In the genomic region with DNA sequence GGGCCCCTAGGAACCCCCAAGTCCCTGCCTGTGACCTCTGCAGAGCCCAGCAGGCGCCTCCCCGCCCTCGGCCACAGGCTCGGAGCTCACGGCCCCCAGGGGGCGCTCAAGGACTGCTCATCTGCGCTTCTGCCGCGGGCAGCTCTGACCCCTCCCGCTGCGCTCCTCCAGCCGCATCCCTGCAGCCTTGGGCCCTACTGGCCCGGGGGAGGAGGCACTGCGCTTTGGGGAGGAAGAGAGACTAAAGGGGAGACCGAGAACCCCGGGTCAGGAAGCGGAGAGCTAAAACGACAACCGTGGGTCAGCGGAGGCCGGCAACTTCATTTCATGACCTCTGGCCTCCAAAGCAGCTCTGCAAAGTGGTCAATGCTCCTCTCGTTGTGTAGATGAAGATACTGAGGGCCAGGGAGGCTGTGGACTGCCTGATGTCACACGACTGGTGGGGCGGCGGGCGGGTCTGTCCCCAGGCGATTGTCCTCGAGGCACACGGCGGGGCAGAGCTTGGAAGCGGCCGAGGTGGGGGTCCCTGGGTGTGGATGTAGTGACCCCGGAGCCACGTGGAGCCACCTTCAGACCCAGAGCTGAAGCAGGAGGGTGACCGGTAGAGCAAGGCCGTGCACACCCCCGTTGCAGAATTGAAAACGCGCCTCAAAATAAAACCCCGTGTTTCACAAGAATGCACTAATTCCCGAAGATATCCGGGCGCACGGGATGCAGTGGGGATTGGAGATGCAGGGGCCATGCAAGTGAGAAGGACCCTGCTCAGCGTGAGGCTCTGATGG, we compare ENCODE assay signal across 8 cellular contexts. TPM values are rescaled to one million over a fixed set of nuclear protein-coding genes. Genes with fewer than 3 reads are reported as not detected.
DNase-seq lines count a peak whose midpoint lies in the region; ATAC-seq and TF ChIP-seq lines count a peak whose summit lies in the region.

No MANE protein-coding gene starts in this region.

- no peaks in the 10 kb centered on the region for H3K9me3 ChIP-seq in psoas muscle

- peak; percentile 93 for TF ChIP-seq CTCF in psoas muscle (IDR thresholded peaks at IDR 0.05)

- no peaks in the 10 kb centered on the region for H3K36me3 Mint-ChIP-seq in T-helper 2 cell treated with Interferon-gamma antibody and Interleukin-4, amounts not matched to agents 5 μg/mL and 100 μg/mL, for 36 hours (ENCODE audit: low read depth)

- DNase-seq in AML-193 (lab: John Stamatoyannopoulos, UW) (peak; percentile 71 to 77), NCI-H1105 (lab: John Stamatoyannopoulos, UW) (peak; percentile 89), anterior cingulate cortex (lab: John Stamatoyannopoulos, UW) (peak in 56 of 58 donors; percentile 26 to 96 (median 78)), hepatic stellate cell (ENCODE audit: low spot score) (peak; percentile 91), psoas muscle (peak; percentile 88 to 94), ureter (ENCODE audit: low spot score) (peak; percentile 90)
- DNase-seq in T-helper 2 cell treated with Interferon-gamma antibody and Interleukin-4, amounts not matched to agents 5 μg/mL and 100 μg/mL, for 36 hours (ENCODE audit: low spot score), result peak; percentile 79

- H3K36me3 ChIP-seq in psoas muscle (ENCODE audit: insufficient read depth in 1 of 2, low read depth in 1 of 2), result no peaks in the 10 kb centered on the region

- H3K27me3 ChIP-seq in psoas muscle (ENCODE audit: insufficient read depth in 3 of 3, low read length in 2 of 3), result peaks cover 0 to 4% (median 0%) of the 10 kb centered on the region in 3 donors

- no peaks in the 10 kb centered on the region for H3K9me3 Mint-ChIP-seq in T-helper 2 cell treated with Interferon-gamma antibody and Interleukin-4, amounts not matched to agents 5 μg/mL and 100 μg/mL, for 36 hours

- peaks cover 6% of the 10 kb centered on the region for H3K4me1 ChIP-seq in psoas muscle

- H3K4me3 ChIP-seq in psoas muscle, result peak overlapping the region; percentile 35

- H3K27ac Mint-ChIP-seq in T-helper 2 cell treated with Interferon-gamma antibody and Interleukin-4, amounts not matched to agents 5 μg/mL and 100 μg/mL, for 36 hours, result no peak overlapping the region

- ATAC-seq in GM21423 (IDR thresholded peaks at IDR 0.05; ENCODE audit: unreplicated experiment), result peak; percentile 56
- ATAC-seq in psoas muscle, result peak; percentile 96 to 99 (median 98)

- 42 to 56% (median 45%) methylated on average over 41 to 45 of the region's 45 CpGs for WGBS in psoas muscle, 3 donors

- no peak overlapping the region for H3K4me3 Mint-ChIP-seq in T-helper 2 cell treated with Interferon-gamma antibody and Interleukin-4, amounts not matched to agents 5 μg/mL and 100 μg/mL, for 36 hours

- no peak overlapping the region for H3K27ac ChIP-seq in psoas muscle

- H3K27me3 Mint-ChIP-seq in T-helper 2 cell treated with Interferon-gamma antibody and Interleukin-4, amounts not matched to agents 5 μg/mL and 100 μg/mL, for 36 hours (ENCODE audit: low read depth), result peaks cover 10% of the 10 kb centered on the region

- intact Hi-C loops in psoas muscle (cut with DNase I), result loop anchor here (1.0 to 5.0 kb wide), 5 partner anchors 42 to 458 kb away; no protein-coding TSS in a partner anchor

- H3K4me1 Mint-ChIP-seq in T-helper 2 cell treated with Interferon-gamma antibody and Interleukin-4, amounts not matched to agents 5 μg/mL and 100 μg/mL, for 36 hours (ENCODE audit: low read depth), result peaks cover 6% of the 10 kb centered on the region

RNA-seq across cellular contexts. Expression of gene KRTAP5-6, which starts 2.7 kb away (rescaled TPM):
- not detected for total RNA-seq in psoas muscle
- not detected for polyA plus RNA-seq in psoas muscle
- total RNA-seq in ureter, result not detected

RNA-seq across cellular contexts. Expression of gene IFITM10, which starts 56.1 kb away (rescaled TPM):
- 1 to 10 TPM; 1.6 to 6.1 (median 2.7) TPM for total RNA-seq in psoas muscle
- 1 to 10 TPM in 1 of 3 donors, under 1 TPM in 2; 0.70 to 1.2 (median 0.83) TPM for polyA plus RNA-seq in psoas muscle
- total RNA-seq in ureter, result 49.2 TPM
